Comparison of ENCODE assay signal across 21 cellular contexts in the genomic region with DNA sequence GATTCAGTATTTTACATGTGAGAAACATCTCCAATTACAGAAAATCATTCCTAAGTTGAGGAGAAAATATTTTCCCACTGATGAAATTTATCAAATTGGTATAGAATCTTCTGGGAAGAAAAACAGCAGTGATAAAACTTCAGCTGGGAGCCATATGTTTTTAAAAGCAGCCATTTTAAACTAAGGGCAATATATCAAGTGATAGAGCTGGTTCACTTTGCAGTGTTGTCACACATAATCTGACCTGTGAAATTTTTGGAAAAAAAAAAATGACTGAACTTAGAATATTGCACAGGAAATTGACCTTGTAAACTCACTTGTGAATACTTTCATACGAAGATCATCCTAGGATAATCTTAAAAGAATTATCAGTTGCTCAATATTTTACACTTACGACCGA. TPM values are rescaled to one million over a fixed set of nuclear protein-coding genes. Genes with fewer than 3 reads are reported as not detected.
DNase-seq lines count a peak whose midpoint lies in the region; ATAC-seq and TF ChIP-seq lines count a peak whose summit lies in the region.
"Had no signal": no experiment of that assay in that cellular context is flagged by ENCODE, and none has a peak within 500 bp of the region (broad histone marks: within the 10 kb centered on the region; RNA-seq: fewer than 3 reads in every experiment).

No MANE protein-coding gene starts in this region.

- H3K4me3 ChIP-seq in AG10803 (ENCODE audit: low read length) (no peak overlapping the region), SK-N-MC (no peak overlapping the region), sigmoid colon (no peak overlapping the region)
- H3K4me3 ChIP-seq: GM12878, SJSA1 had no signal

- intact Hi-C loops in sigmoid colon (cut with DNase I), result no loop called here

- H3K36me3 ChIP-seq in SK-N-MC (ENCODE audit: insufficient read depth, low read length), result no peaks in the 10 kb centered on the region
- no peaks in the 10 kb centered on the region for H3K36me3 ChIP-seq in sigmoid colon
- H3K36me3 ChIP-seq: SJSA1 had no signal

- H3K36me3 Mint-ChIP-seq in mesothelial cell of epicardium, result no peaks in the 10 kb centered on the region
- H3K36me3 Mint-ChIP-seq: CD14-positive monocyte; CD8-positive, alpha-beta memory T cell had no signal

- no peak for ATAC-seq in HG02759 (IDR thresholded peaks at IDR 0.05; ENCODE audit: unreplicated experiment)
- no peak for ATAC-seq in HG02642 (IDR thresholded peaks at IDR 0.05; ENCODE audit: poor library complexity, unreplicated experiment)
- ATAC-seq: GM12878 had no signal

- H3K9me3 Mint-ChIP-seq in mesothelial cell of epicardium, result no peaks in the 10 kb centered on the region
- H3K9me3 Mint-ChIP-seq: CD8-positive, alpha-beta memory T cell had no signal

- peaks cover 0 to 36% (median 3%) of the 10 kb centered on the region in 3 donors for H3K27me3 ChIP-seq in sigmoid colon

- TF ChIP-seq POLR2A in sigmoid colon (IDR thresholded peaks at IDR 0.05), result no peak

- H3K9me3 ChIP-seq in SK-N-MC (ENCODE audit: low read depth, low read length), result no peaks in the 10 kb centered on the region
- H3K9me3 ChIP-seq in sigmoid colon, result no peaks in the 10 kb centered on the region
- H3K9me3 ChIP-seq: SJSA1 had no signal

- H3K27ac Mint-ChIP-seq in mesothelial cell of epicardium, result peak overlapping the region; percentile 47
- H3K27ac Mint-ChIP-seq: B cell; CD14-positive monocyte; CD8-positive, alpha-beta memory T cell had no signal

- H3K9ac ChIP-seq in SK-N-MC (ENCODE audit: insufficient read length), result no peak overlapping the region

- no peak for TF ChIP-seq EP300 in sigmoid colon (IDR thresholded peaks at IDR 0.05)

- WGBS in sigmoid colon, 2 donors, result 74 to 76% methylated on average over 3 of the region's 3 CpGs

- no peaks in the 10 kb centered on the region for H3K27me3 Mint-ChIP-seq in mesothelial cell of epicardium (ENCODE audit: low read depth)

- H3K4me1 ChIP-seq in sigmoid colon, result no peaks in the 10 kb centered on the region
- H3K4me1 ChIP-seq: SJSA1 had no signal

- H3K27ac ChIP-seq in SK-N-MC (peak overlapping the region; percentile 77; the same call in 1 of the 2 replicates), sigmoid colon (no peak overlapping the region)
- H3K27ac ChIP-seq: SJSA1 had no signal

- DNase-seq in AG10803 (ENCODE audit: low read depth) (peak; percentile 74), ELR (ENCODE audit: low read depth) (peak; percentile 11), SK-N-MC (ENCODE audit: low read depth, low spot score) (no peak), mesothelial cell of epicardium (ENCODE audit: low spot score in 2 of 2, unreplicated experiment in 2 of 2) (no peak), sigmoid colon (no peak), NCI-H128 (lab: John Stamatoyannopoulos, UW; ENCODE audit: unreplicated experiment) (no peak)
- DNase-seq: CD8-positive, alpha-beta memory T cell; DMS79 treated with DMSO at 0.1 percent for 48 hours; KBM-7; NCI-H1105 treated with DMSO at 0.1 percent for 48 hours; NCI-H2029; NCI-H446 treated with DMSO at 0.1 percent for 48 hours; NCI-H526; Right ventricle myocardium superior; RPMI8226 had no signal

- peaks cover 14% of the 10 kb centered on the region for H3K4me1 Mint-ChIP-seq in mesothelial cell of epicardium
- H3K4me1 Mint-ChIP-seq: B cell, CD14-positive monocyte had no signal

- TF ChIP-seq CTCF in AG10803 (conservative IDR thresholded peaks at IDR 0.05; ENCODE audit: low read length) (no peak), mesothelial cell of epicardium (IDR thresholded peaks at IDR 0.05; ENCODE audit: unreplicated experiment) (no peak), sigmoid colon (IDR thresholded peaks at IDR 0.05) (no peak)

- no peak overlapping the region for H3K4me3 Mint-ChIP-seq in mesothelial cell of epicardium
- H3K4me3 Mint-ChIP-seq: B cell; CD14-positive monocyte; CD8-positive, alpha-beta memory T cell had no signal

RNA-seq across cellular contexts. Expression of gene EZH2, which starts 10.5 kb away (rescaled TPM):
- total RNA-seq in mesothelial cell of epicardium (27.4 to 29.2 TPM (median 28.6 TPM) in 3 replicates), sigmoid colon (1 to 10 TPM in 2 of 4 donors, under 1 TPM in 2; 0.71 to 1.9 (median 1.1) TPM)
- 10 to 100 TPM in 1 of 3 donors, 1 to 10 TPM in 2; 4.2 to 14.6 (median 5.1) TPM for polyA plus RNA-seq in sigmoid colon

Comparison
In these comparisons a context has a peak if more than half of its experiments do, and no peak if none do; other contexts are left out.
1. DNase-seq: peak in AG10803 (single experiment) and ELR (single experiment); none in SK-N-MC (single experiment), mesothelial cell of epicardium (0 of 2), sigmoid colon (single experiment) and NCI-H128 (single experiment).